Comparison of ENCODE assay signal across 8 cellular contexts in the genomic region with DNA sequence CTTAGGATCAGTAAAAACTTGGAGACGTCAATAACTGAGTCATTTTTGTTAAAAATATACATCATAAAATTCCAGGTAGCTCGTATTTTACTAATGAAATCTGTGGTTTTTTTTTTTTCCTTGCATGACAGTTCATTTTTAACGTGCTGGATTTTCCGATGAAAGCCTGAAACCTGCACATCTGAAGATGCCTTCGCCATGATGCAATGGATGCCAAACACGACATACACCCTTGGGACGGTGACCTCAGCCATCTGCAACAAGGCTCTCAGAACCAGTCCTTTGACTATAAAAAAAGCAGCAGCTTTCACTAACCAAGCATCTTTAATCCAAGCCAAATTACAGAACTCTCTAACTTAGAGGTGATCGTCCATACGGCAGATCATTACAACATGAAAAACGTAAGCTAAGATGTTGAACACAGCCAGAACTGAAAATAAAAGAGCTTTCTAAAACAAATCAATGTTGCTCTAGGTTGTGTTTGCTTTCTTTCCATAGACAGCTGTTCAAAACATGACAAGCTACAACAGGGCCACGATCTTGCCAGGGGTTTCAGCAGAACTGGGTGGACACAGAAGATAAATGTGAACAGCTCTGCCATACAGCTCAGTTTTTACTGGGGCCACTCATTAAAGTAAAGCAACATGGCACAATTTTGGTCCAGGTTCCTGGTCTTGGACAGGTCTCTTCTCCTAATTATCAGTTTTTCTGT. TPM values are rescaled to one million over a fixed set of nuclear protein-coding genes. Genes with fewer than 3 reads are reported as not detected.
DNase-seq lines count a peak whose midpoint lies in the region; ATAC-seq and TF ChIP-seq lines count a peak whose summit lies in the region.

No MANE protein-coding gene starts in this region.

- intact Hi-C loops in right cardiac atrium (cut with DNase I) (no loop called here), posterior vena cava (cut with DNase I) (no loop called here)

- ATAC-seq in GM21786 (IDR thresholded peaks at IDR 0.05; ENCODE audit: unreplicated experiment) (peak; percentile 11), right cardiac atrium (peak; percentile 32 to 53)

- DNase-seq in SJCRH30 (peak; percentile 28), right cardiac atrium (peak; percentile 52 to 67 (median 54)), activated gamma-delta T cell treated with Interleukin-2 at 50 U/mL for 16 hours (no peak), NCI-H2107 (lab: John Stamatoyannopoulos, UW) (no peak), posterior vena cava (ENCODE audit: low spot score) (no peak), GM19238 (ENCODE audit: insufficient read length, low spot score) (no peak)

- H3K9me3 ChIP-seq in SJCRH30 (replicated peaks) (no peaks in the 10 kb centered on the region), right cardiac atrium (ENCODE audit: control insufficient read depth, low read length) (no peaks in the 10 kb centered on the region)

- WGBS in right cardiac atrium: 52% methylated on average over 11 of the region's 11 CpGs

- H3K4me3 ChIP-seq in GM12875 (ENCODE audit: low read depth, low read length) (peak overlapping the region; percentile 28), SJCRH30 (no peak overlapping the region), right cardiac atrium (ENCODE audit: low read length) (no peak overlapping the region)

- no peak for TF ChIP-seq CTCF in GM12875 (IDR thresholded peaks at IDR 0.05; ENCODE audit: borderline replicate concordance, insufficient read depth, low read depth, low read length)

- no peaks in the 10 kb centered on the region for H3K36me3 ChIP-seq in SJCRH30

- H3K27me3 ChIP-seq in SJCRH30 (no peaks in the 10 kb centered on the region), right cardiac atrium (ENCODE audit: control insufficient read depth, insufficient read depth) (no peaks in the 10 kb centered on the region)

- H3K27ac ChIP-seq in SJCRH30: peak overlapping the region; percentile 15; the same call in 1 of the 2 replicates
- H3K27ac ChIP-seq in right cardiac atrium (ENCODE audit: low read length): no peak overlapping the region

- peaks cover 7% of the 10 kb centered on the region; the same call in 1 of the 2 replicates for H3K4me1 ChIP-seq in SJCRH30
- H3K4me1 ChIP-seq in right cardiac atrium (ENCODE audit: control insufficient read depth, insufficient read depth, low read length): no peaks in the 10 kb centered on the region

RNA-seq across cellular contexts. Expression of a gene that starts 7.8 kb away (rescaled TPM):
- total RNA-seq in SJCRH30 (2014; rRNA removed; shearing (Covaris generic)): 28.8 and 34.3 TPM in 2 replicates
- total RNA-seq in right cardiac atrium (10 to 100 TPM; 44.3 to 53.2 (median 48.8) TPM), posterior vena cava (10 to 100 TPM; 34.9 to 45.9 TPM)
- polyA plus RNA-seq in right cardiac atrium: 24.4 TPM

RNA-seq across cellular contexts. Expression of a gene that starts 48.6 kb away (rescaled TPM):
- not detected in 2 replicates for total RNA-seq in SJCRH30 (2014; rRNA removed; shearing (Covaris generic))
- total RNA-seq in right cardiac atrium: not detected
- not detected for polyA plus RNA-seq in right cardiac atrium
- total RNA-seq in posterior vena cava: not detected

Comparison
In these comparisons a context has a peak if more than half of its experiments do, and no peak if none do; other contexts are left out.
1. DNase-seq: peak in SJCRH30 (2 of 2) and right cardiac atrium (3 of 3); none in activated gamma-delta T cell treated with Interleukin-2 at 50 U/mL for 16 hours (single experiment), NCI-H2107 (single experiment), posterior vena cava (single experiment) and GM19238 (single experiment).